Comparison of ENCODE assay signal across 8 cellular contexts in genomic region chr2:95062716-95063400, GRCh38. TPM values are rescaled to one million over a fixed set of nuclear protein-coding genes. Genes with fewer than 3 reads are reported as not detected.
DNase-seq lines count a peak whose midpoint lies in the region; ATAC-seq lines count a peak whose summit lies in the region.

No MANE protein-coding gene starts in this region.

- no peaks in the 10 kb centered on the region for H3K36me3 ChIP-seq in neuronal stem cell (replicated peaks in 1 of 2; ENCODE audit: control insufficient read depth in 2 of 2, insufficient read depth in 2 of 2, low read length in 2 of 2)

- H3K36me3 Mint-ChIP-seq in activated CD4-positive, alpha-beta T cell treated with anti-CD3 and anti-CD28 coated beads for 36 hours (ENCODE audit: low read depth), result no peaks in the 10 kb centered on the region
- no peaks in the 10 kb centered on the region for H3K36me3 Mint-ChIP-seq in immature natural killer cell

- no peak overlapping the region for H3K9ac ChIP-seq in neuronal stem cell (ENCODE audit: low read depth, low read length, poor library complexity)

- CTCF ChIA-PET in activated CD4-positive, alpha-beta T cell treated with anti-CD3 and anti-CD28 coated beads for 36 hours (lab: Charles Lee), result interaction anchor here (0.6 to 6.6 kb wide), 10 partner anchors 9 to 137 kb away, joined by 3 to 62 read pairs (median 6); no protein-coding TSS in a partner anchor

- no peak overlapping the region for H3K4me2 ChIP-seq in neuronal stem cell (ENCODE audit: insufficient read depth, low read length, poor library complexity, severe bottlenecking)

- no peaks in the 10 kb centered on the region for H3K9me3 ChIP-seq in neuronal stem cell (replicated peaks in 1 of 2; ENCODE audit: control insufficient read depth in 2 of 2, insufficient read depth in 1 of 2, low read depth in 1 of 2, low read length in 2 of 2)

- peaks cover 0 to 14% (median 0%) of the 10 kb centered on the region in 3 experiments for H3K27me3 ChIP-seq in neuronal stem cell (ENCODE audit: control insufficient read depth in 3 of 3, insufficient read depth in 3 of 3, low read depth in 1 of 3, low read length in 3 of 3)

- no peaks in the 10 kb centered on the region for H3K27me3 Mint-ChIP-seq in activated CD4-positive, alpha-beta T cell treated with anti-CD3 and anti-CD28 coated beads for 36 hours
- H3K27me3 Mint-ChIP-seq in immature natural killer cell (ENCODE audit: low read depth in 3 of 3), result peaks cover 0 to 5% (median 3%) of the 10 kb centered on the region in 3 donors

- H2BK15ac ChIP-seq in neuronal stem cell (ENCODE audit: low read length), result no peak overlapping the region

- WGBS in neuronal stem cell (ENCODE audit: extremely low coverage in 2 of 2, insufficient read length in 2 of 2, insufficient replicate concordance in 1 of 2), 2 donors, result no CpG with 5 or more reads among the region's 7 CpGs

- H3K4me3 Mint-ChIP-seq in activated CD4-positive, alpha-beta T cell treated with anti-CD3 and anti-CD28 coated beads for 36 hours, result no peak overlapping the region
- H3K4me3 Mint-ChIP-seq in immature natural killer cell, result no peak overlapping the region

- peaks cover 27% of the 10 kb centered on the region for H3K4me1 Mint-ChIP-seq in activated CD4-positive, alpha-beta T cell treated with anti-CD3 and anti-CD28 coated beads for 36 hours
- no peaks in the 10 kb centered on the region for H3K4me1 Mint-ChIP-seq in immature natural killer cell

- H3K4me3 ChIP-seq in neuronal stem cell (ENCODE audit: low read length in 2 of 2), result no peak overlapping the region

- no peak overlapping the region for H3K14ac ChIP-seq in neuronal stem cell (ENCODE audit: low read length)

- ATAC-seq in activated CD4-positive, alpha-beta T cell treated with anti-CD3 and anti-CD28 coated beads for 36 hours, result peak; percentile 24
- peak; percentile 81 for ATAC-seq in HG02588 (IDR thresholded peaks at IDR 0.05; ENCODE audit: unreplicated experiment)

- H2BK5ac ChIP-seq in neuronal stem cell (ENCODE audit: low read length), result no peak overlapping the region

- no peak for DNase-seq in activated CD4-positive, alpha-beta T cell treated with anti-CD3 and anti-CD28 coated beads for 36 hours
- no peak for DNase-seq in activated CD4-positive, alpha-beta T cell treated with anti-CD3 and anti-CD28 coated beads, Interleukin-2, amount 50 U/mL, for 4 hours
- DNase-seq in RPMI8226 (peak; percentile 44), neuronal stem cell (ENCODE audit: low spot score) (no peak), NCI-H2171 (lab: John Stamatoyannopoulos, UW) (no peak), immature natural killer cell (no peak), Ammon's horn (ENCODE audit: low spot score) (no peak)

- no peak overlapping the region for H2AK5ac ChIP-seq in neuronal stem cell (ENCODE audit: low read depth, low read length)

- peak overlapping the region; percentile 22 for H2AFZ ChIP-seq in neuronal stem cell (ENCODE audit: low read length)

- H3K9me3 Mint-ChIP-seq in activated CD4-positive, alpha-beta T cell treated with anti-CD3 and anti-CD28 coated beads for 36 hours (ENCODE audit: low read depth), result no peaks in the 10 kb centered on the region
- no peaks in the 10 kb centered on the region for H3K9me3 Mint-ChIP-seq in immature natural killer cell

- intact Hi-C loops in activated CD4-positive, alpha-beta T cell treated with anti-CD3 and anti-CD28 coated beads for 36 hours (cut with DNase I, micrococcal nuclease), result loop anchor here in 1 of 2 experiments (1.0 kb wide), 1 partner anchor 11 kb away; no protein-coding TSS in a partner anchor

- peaks cover 2 to 10% of the 10 kb centered on the region in 2 donors for H3K4me1 ChIP-seq in neuronal stem cell (ENCODE audit: control insufficient read depth in 2 of 2, insufficient read depth in 1 of 2, low read depth in 1 of 2, low read length in 2 of 2)

- H4K91ac ChIP-seq in neuronal stem cell (ENCODE audit: low read depth, low read length, poor library complexity), result no peak overlapping the region

- H3K27ac ChIP-seq in neuronal stem cell (replicated peaks; ENCODE audit: low read length), result no peak overlapping the region

- H2BK120ac ChIP-seq in neuronal stem cell (ENCODE audit: low read depth, low read length), result no peak overlapping the region

- no peak overlapping the region for H3K18ac ChIP-seq in neuronal stem cell (ENCODE audit: low read length)

- H3K23ac ChIP-seq in neuronal stem cell (ENCODE audit: low read depth, low read length, poor library complexity), result no peak overlapping the region

- H2BK12ac ChIP-seq in neuronal stem cell (ENCODE audit: low read length), result no peak overlapping the region

- H3K79me1 ChIP-seq in neuronal stem cell (ENCODE audit: low read depth, low read length), result no peaks in the 10 kb centered on the region

- peak overlapping the region; percentile 74 for H3K27ac Mint-ChIP-seq in activated CD4-positive, alpha-beta T cell treated with anti-CD3 and anti-CD28 coated beads for 36 hours
- H3K27ac Mint-ChIP-seq in immature natural killer cell, result no peak overlapping the region

- POLR2A ChIA-PET in activated CD4-positive, alpha-beta T cell treated with anti-CD3 and anti-CD28 coated beads for 36 hours (lab: Charles Lee), result no interaction called here

- H3K4ac ChIP-seq in neuronal stem cell (ENCODE audit: low read length), result no peak overlapping the region

- no peak overlapping the region for H4K8ac ChIP-seq in neuronal stem cell (ENCODE audit: low read depth, low read length)

RNA-seq across cellular contexts. Expression of gene MAL, which starts 37.4 kb away (rescaled TPM):
- 10 to 100 TPM; 35.4 to 43.3 TPM for total RNA-seq in activated CD4-positive, alpha-beta T cell treated with anti-CD3 and anti-CD28 coated beads for 36 hours
- 0.18 TPM for polyA plus RNA-seq in neuronal stem cell (2013, experiment 1 of 2)
- 0.19 TPM for polyA plus RNA-seq in neuronal stem cell (2013, experiment 2 of 2)
- 1 to 10 TPM; 1.2 to 1.9 (median 1.6) TPM for polyA plus RNA-seq in immature natural killer cell

RNA-seq across cellular contexts. Expression of gene MRPS5, which starts 58.8 kb away (rescaled TPM):
- 10 to 100 TPM; 90.7 to 97.1 TPM for total RNA-seq in activated CD4-positive, alpha-beta T cell treated with anti-CD3 and anti-CD28 coated beads for 36 hours
- 67.1 TPM for polyA plus RNA-seq in neuronal stem cell (2013, experiment 1 of 2)
- polyA plus RNA-seq in neuronal stem cell (2013, experiment 2 of 2), result 65.8 TPM
- polyA plus RNA-seq in immature natural killer cell, result 10 to 100 TPM; 26.9 to 35.0 (median 30.5) TPM
